24 cellular contexts compared by ENCODE assay signal in genomic region chr2:212935749-212936148, GRCh38.
A peak's percentile ranks its signal among the peaks of the same experiment; 100 is the strongest.
DNase-seq lines count a peak whose midpoint lies in the region; ATAC-seq, FAIRE-seq and TF ChIP-seq lines count a peak whose summit lies in the region.
"Had no signal": no experiment of that assay in that cellular context is flagged by ENCODE, and none has a peak within 500 bp of the region (broad histone marks: within the 10 kb centered on the region; RNA-seq: fewer than 3 reads in every experiment).

No MANE protein-coding gene starts in this region.

- H3K79me2 ChIP-seq in SK-N-SH (ENCODE audit: insufficient read depth) = no peaks in the 10 kb centered on the region

- H3K27ac ChIP-seq in IMR-90 (ENCODE audit: insufficient read depth, low read length) = no peak overlapping the region
- H3K27ac ChIP-seq in neuronal stem cell (replicated peaks; ENCODE audit: low read length) = no peak overlapping the region
- no peak overlapping the region for H3K27ac ChIP-seq in SK-N-SH (ENCODE audit: low read depth in 2 of 2, low read length in 1 of 2)
- H3K27ac ChIP-seq in CD4-positive, alpha-beta memory T cell (ENCODE audit: low read depth, low read length) = no peak overlapping the region
- H3K27ac ChIP-seq: 22Rv1, C4-2B, HL-60, RWPE1 had no signal

- no peak for TF ChIP-seq RAD21 in IMR-90 (IDR thresholded peaks at IDR 0.05; ENCODE audit: low read length)
- TF ChIP-seq RAD21 in SK-N-SH (IDR thresholded peaks at IDR 0.05; ENCODE audit: low read length) = no peak

- peaks cover 0 to 4% (median 0%) of the 10 kb centered on the region in 8 donors for H3K9me3 Mint-ChIP-seq in CD4-positive, alpha-beta memory T cell

- H4K8ac ChIP-seq in IMR-90 (ENCODE audit: low read depth in 2 of 2, low read length in 2 of 2) (no peak overlapping the region), neuronal stem cell (ENCODE audit: low read depth, low read length) (no peak overlapping the region)

- H3K14ac ChIP-seq in IMR-90 (replicated peaks; ENCODE audit: low read depth, low read length) (no peak overlapping the region), neuronal stem cell (ENCODE audit: low read length) (no peak overlapping the region)

- intact Hi-C loops in IMR-90 (cut with micrococcal nuclease) = no loop called here
- intact Hi-C loops in CD4-positive, alpha-beta memory T cell (cut with micrococcal nuclease) = no loop called here

- no peak overlapping the region for H2AK9ac ChIP-seq in IMR-90 (replicated peaks; ENCODE audit: low read depth, low read length, poor library complexity)

- no peaks in the 10 kb centered on the region for H3K79me1 ChIP-seq in IMR-90 (ENCODE audit: low read depth in 1 of 2, low read length in 2 of 2)
- no peaks in the 10 kb centered on the region for H3K79me1 ChIP-seq in neuronal stem cell (ENCODE audit: low read depth, low read length)

- CTCF ChIA-PET in IMR-90 (lab: Yijun Ruan, JAX) = interaction anchor here (0.7 kb wide), 1 partner anchor 126 kb away, joined by 3 read pairs; no protein-coding TSS in a partner anchor
- CTCF ChIA-PET in SK-N-SH (lab: Yijun Ruan, JAX) = interaction anchor here (0.7 to 1.0 kb wide), 3 partner anchors 9 to 299 kb away, joined by 3 read pairs; no protein-coding TSS in a partner anchor
- CTCF ChIA-PET in CD4-positive, alpha-beta memory T cell (lab: Charles Lee; ENCODE audit: partially characterized antibody) = no interaction called here

- no peaks in the 10 kb centered on the region for H3K27me3 ChIP-seq in IMR-90 (ENCODE audit: control insufficient read depth, insufficient read depth, low read length)
- no peaks in the 10 kb centered on the region for H3K27me3 ChIP-seq in bronchial epithelial cell (ENCODE audit: control insufficient read depth, insufficient read depth, low read length)
- no peaks in the 10 kb centered on the region for H3K27me3 ChIP-seq in neuronal stem cell (ENCODE audit: control insufficient read depth in 3 of 3, insufficient read depth in 3 of 3, low read depth in 1 of 3, low read length in 3 of 3)
- no peaks in the 10 kb centered on the region for H3K27me3 ChIP-seq in SK-N-SH (ENCODE audit: insufficient read depth)
- H3K27me3 ChIP-seq in CD4-positive, alpha-beta memory T cell (ENCODE audit: insufficient read depth, low read length) = no peaks in the 10 kb centered on the region

- H4K91ac ChIP-seq in IMR-90 (ENCODE audit: insufficient read depth, low read depth, low read length) = no peak overlapping the region
- no peak overlapping the region for H4K91ac ChIP-seq in neuronal stem cell (ENCODE audit: low read depth, low read length, poor library complexity)

- TF ChIP-seq POLR2A in IMR-90 (IDR thresholded peaks at IDR 0.05; ENCODE audit: low read depth, low read length) = no peak

- no peaks in the 10 kb centered on the region for H3F3A ChIP-seq in SK-N-SH (replicated peaks; ENCODE audit: insufficient read depth)

- H3K4me1 Mint-ChIP-seq in CD4-positive, alpha-beta memory T cell = no peaks in the 10 kb centered on the region
- H3K4me1 Mint-ChIP-seq: CD8-positive, alpha-beta memory T cell had no signal

- no peak overlapping the region for H3K4me3 Mint-ChIP-seq in CD4-positive, alpha-beta memory T cell
- H3K4me3 Mint-ChIP-seq: B cell; CD8-positive, alpha-beta memory T cell had no signal

- H3K27me3 Mint-ChIP-seq in CD4-positive, alpha-beta memory T cell = no peaks in the 10 kb centered on the region
- H3K27me3 Mint-ChIP-seq: B cell; CD8-positive, alpha-beta memory T cell had no signal

- H3K9me3 ChIP-seq in IMR-90 (ENCODE audit: control insufficient read depth, insufficient read depth, low read length) (no peaks in the 10 kb centered on the region), neuronal stem cell (replicated peaks in 1 of 2; ENCODE audit: control insufficient read depth in 2 of 2, insufficient read depth in 1 of 2, low read depth in 1 of 2, low read length in 2 of 2) (no peaks in the 10 kb centered on the region), SK-N-SH (no peaks in the 10 kb centered on the region)
- H3K9me3 ChIP-seq in CD4-positive, alpha-beta memory T cell (ENCODE audit: control insufficient read depth in 1 of 2, low read length in 2 of 2) = no peaks in the 10 kb centered on the region

- no peaks in the 10 kb centered on the region for H3K9me2 ChIP-seq in SK-N-SH

- FAIRE-seq in bronchial epithelial cell (lab: Jason Lieb, UNC) = no peak
- FAIRE-seq: GM19239 had no signal

- H3K23ac ChIP-seq in IMR-90 (ENCODE audit: low read depth, low read length) (no peak overlapping the region), neuronal stem cell (ENCODE audit: low read depth, low read length, poor library complexity) (no peak overlapping the region)

- DNase-seq in DMS53 (lab: John Stamatoyannopoulos, UW) = peak; percentile 59
- no peak for DNase-seq in DMS53 treated with DMSO at 0.1 percent for 48 hours (lab: John Stamatoyannopoulos, UW; ENCODE audit: unreplicated experiment)
- DNase-seq in IMR-90 = peak; percentile 32
- peak; percentile 23 for DNase-seq in bronchial epithelial cell (ENCODE audit: low read depth)
- DNase-seq in neuronal stem cell (ENCODE audit: low spot score) = no peak
- no peak for DNase-seq in SK-N-SH
- no peak for DNase-seq in CD4-positive, alpha-beta memory T cell
- DNase-seq: CD8-positive, alpha-beta memory T cell; DMS 273 treated with DMSO at 0.1 percent for 48 hours; DND-41; NCI-H1092; NCI-H1417 treated with DMSO at 0.1 percent for 48 hours; NCI-H1694 treated with DMSO at 0.1 percent for 48 hours; NCI-H2081; NCI-H446 treated with DMSO at 0.1 percent for 48 hours; NCI-H69 had no signal

- H2BK120ac ChIP-seq in IMR-90 (ENCODE audit: low read depth, low read length) = no peak overlapping the region
- no peak overlapping the region for H2BK120ac ChIP-seq in neuronal stem cell (ENCODE audit: low read depth, low read length)

- H3K9ac ChIP-seq in IMR-90 (ENCODE audit: low read depth, low read length) = no peak overlapping the region
- H3K9ac ChIP-seq in neuronal stem cell (ENCODE audit: low read depth, low read length, poor library complexity) = no peak overlapping the region
- H3K9ac ChIP-seq in SK-N-SH = no peak overlapping the region

- H2AK5ac ChIP-seq in IMR-90 (ENCODE audit: low read depth, low read length) (no peak overlapping the region), neuronal stem cell (ENCODE audit: low read depth, low read length) (no peak overlapping the region)

- H3K9me1 ChIP-seq in IMR-90 (ENCODE audit: insufficient read depth, low read length) = no peaks in the 10 kb centered on the region

- TF ChIP-seq EP300 in SK-N-SH (IDR thresholded peaks at IDR 0.05; ENCODE audit: borderline replicate concordance in 1 of 2, low read depth in 1 of 2, low read length in 1 of 2) = no peak

- H2BK5ac ChIP-seq in IMR-90 (ENCODE audit: low read depth, low read length, poor library complexity, severe bottlenecking) = no peak overlapping the region
- H2BK5ac ChIP-seq in neuronal stem cell (ENCODE audit: low read length) = no peak overlapping the region

- H3K4me2 ChIP-seq in IMR-90 (ENCODE audit: low read depth, low read length) = no peak overlapping the region
- no peak overlapping the region for H3K4me2 ChIP-seq in neuronal stem cell (ENCODE audit: insufficient read depth, low read length, poor library complexity, severe bottlenecking)
- no peak overlapping the region for H3K4me2 ChIP-seq in SK-N-SH

- H2AFZ ChIP-seq in IMR-90 (replicated peaks; ENCODE audit: low read length, poor library complexity) (no peak overlapping the region), neuronal stem cell (ENCODE audit: low read length) (peak overlapping the region; percentile 38), SK-N-SH (ENCODE audit: low read depth) (no peak overlapping the region)

- H3K4ac ChIP-seq in IMR-90 (ENCODE audit: low read depth, low read length) = no peak overlapping the region
- no peak overlapping the region for H3K4ac ChIP-seq in neuronal stem cell (ENCODE audit: low read length)

- dilution Hi-C loops in IMR-90 (cut with HindIII; ENCODE audit: low sequenced_read_pairs, unreplicated experiment) = no loop called here

- H3K4me3 ChIP-seq in IMR-90 (ENCODE audit: insufficient read depth, low read depth, low read length) = no peak overlapping the region
- H3K4me3 ChIP-seq in bronchial epithelial cell (ENCODE audit: low read depth, low read length) = no peak overlapping the region
- no peak overlapping the region for H3K4me3 ChIP-seq in neuronal stem cell (ENCODE audit: low read length in 2 of 2)
- H3K4me3 ChIP-seq in SK-N-SH (ENCODE audit: low read depth in 2 of 2, low read length in 1 of 2) = no peak overlapping the region
- no peak overlapping the region for H3K4me3 ChIP-seq in CD4-positive, alpha-beta memory T cell (ENCODE audit: low read length in 2 of 2)

- no peaks in the 10 kb centered on the region for H3K36me3 Mint-ChIP-seq in CD4-positive, alpha-beta memory T cell

- in situ Hi-C loops in IMR-90 (cut with MboI; ENCODE audit: low sequenced_read_pairs) = no loop called here

- no peak overlapping the region for H3K27ac Mint-ChIP-seq in CD4-positive, alpha-beta memory T cell
- H3K27ac Mint-ChIP-seq: B cell had no signal

- 80% methylated on average over 1 of the region's 4 CpGs; no CpG with 5 or more reads in 1 of the 2 experiments for WGBS in IMR-90 (ENCODE audit: extremely low coverage in 2 of 2, insufficient read length in 1 of 2), 2 experiments
- no CpG with 5 or more reads among the region's 4 CpGs for WGBS in neuronal stem cell (ENCODE audit: extremely low coverage in 2 of 2, insufficient read length in 2 of 2, insufficient replicate concordance in 1 of 2), 2 donors
- 82% methylated on average over 4 of the region's 4 CpGs for WGBS in SK-N-SH (ENCODE audit: low lambda C conversion rate)

- no peak overlapping the region for H4K5ac ChIP-seq in IMR-90 (ENCODE audit: low read depth, low read length)

- TF ChIP-seq CTCF in IMR-90 (conservative IDR thresholded peaks at IDR 0.05; ENCODE audit: low read depth, low read length) = no peak
- TF ChIP-seq CTCF in bronchial epithelial cell (IDR thresholded peaks at IDR 0.05; ENCODE audit: insufficient read depth, low read length, severe bottlenecking) = no peak
- TF ChIP-seq CTCF in SK-N-SH (IDR thresholded peaks at IDR 0.05) = no peak

- ATAC-seq in IMR-90 (ENCODE audit: low read depth) = no peak
- ATAC-seq: Panc1, SK-N-SH treated with all-trans-retinoic acid at 6 μM for 48 hours had no signal

- no peak overlapping the region for H3K18ac ChIP-seq in IMR-90 (ENCODE audit: low read depth, low read length)
- no peak overlapping the region for H3K18ac ChIP-seq in neuronal stem cell (ENCODE audit: low read length)

- H2BK12ac ChIP-seq in neuronal stem cell (ENCODE audit: low read length) = no peak overlapping the region

- H2BK15ac ChIP-seq in IMR-90 (ENCODE audit: low read depth, low read length) (no peak overlapping the region), neuronal stem cell (ENCODE audit: low read length) (no peak overlapping the region)

- H4K20me1 ChIP-seq in IMR-90 (ENCODE audit: insufficient read depth, low read length) (no peaks in the 10 kb centered on the region), SK-N-SH (ENCODE audit: insufficient read depth) (no peaks in the 10 kb centered on the region)

- POLR2A ChIA-PET in IMR-90 (lab: Charles Lee; ENCODE audit: unreplicated experiment) (no interaction called here), SK-N-SH (lab: Yijun Ruan, JAX) (no interaction called here)
- POLR2A ChIA-PET in CD4-positive, alpha-beta memory T cell (lab: Charles Lee; ENCODE audit: partially characterized antibody) = no interaction called here

- no TSS peak for BruUV-seq in IMR-90 (replicated peaks; lab: Mats Ljungman, UMichigan)

- H3K56ac ChIP-seq in IMR-90 (ENCODE audit: extremely low read depth, insufficient read depth, low read length) = no peak overlapping the region

- H3K4me1 ChIP-seq in IMR-90 (ENCODE audit: control insufficient read depth, insufficient read depth, low read length) (no peaks in the 10 kb centered on the region), neuronal stem cell (ENCODE audit: control insufficient read depth in 2 of 2, insufficient read depth in 1 of 2, low read depth in 1 of 2, low read length in 2 of 2) (peaks cover 5 to 8% of the 10 kb centered on the region in 2 donors), SK-N-SH (ENCODE audit: control insufficient read depth in 1 of 2, insufficient read depth in 2 of 2, low read depth in 1 of 2, low read length in 1 of 2) (peaks cover 0 to 7% of the 10 kb centered on the region in 2 experiments; a peak in 2 of 4 replicates)
- no peaks in the 10 kb centered on the region for H3K4me1 ChIP-seq in CD4-positive, alpha-beta memory T cell (ENCODE audit: insufficient read depth, low read length)

- no peak overlapping the region for H2BK20ac ChIP-seq in IMR-90 (ENCODE audit: low read depth, low read length)

- H3K36me3 ChIP-seq in IMR-90 (ENCODE audit: control insufficient read depth, insufficient read depth, low read length) (no peaks in the 10 kb centered on the region), bronchial epithelial cell (ENCODE audit: control insufficient read depth, insufficient read depth, low read length) (no peaks in the 10 kb centered on the region), neuronal stem cell (replicated peaks in 1 of 2; ENCODE audit: control insufficient read depth in 2 of 2, insufficient read depth in 2 of 2, low read length in 2 of 2) (no peaks in the 10 kb centered on the region), SK-N-SH (replicated peaks in 1 of 2; ENCODE audit: control insufficient read depth in 1 of 2, insufficient read depth in 2 of 2, low read length in 1 of 2) (no peaks in the 10 kb centered on the region)
- H3K36me3 ChIP-seq in CD4-positive, alpha-beta memory T cell (ENCODE audit: insufficient read depth, low read length) = no peaks in the 10 kb centered on the region

Comparison
In these comparisons a context has a peak if more than half of its experiments do, and no peak if none do; other contexts are left out.
1. DNase-seq: peak in DMS53 (single experiment), IMR-90 (single experiment) and bronchial epithelial cell (single experiment); none in DMS53 treated with DMSO at 0.1 percent for 48 hours (single experiment), neuronal stem cell (single experiment), SK-N-SH (single experiment) and CD4-positive, alpha-beta memory T cell (0 of 5).